8 cellular contexts compared by ENCODE assay signal in genomic region chr7:102439963-102440795, GRCh38. TPM values are rescaled to one million over a fixed set of nuclear protein-coding genes. Genes with fewer than 3 reads are reported as not detected.
A peak's percentile ranks its signal among the peaks of the same experiment; 100 is the strongest.
DNase-seq lines count a peak whose midpoint lies in the region; ATAC-seq and TF ChIP-seq lines count a peak whose summit lies in the region.
"Had no signal": no experiment of that assay in that cellular context is flagged by ENCODE, and none has a peak within 500 bp of the region (broad histone marks: within the 10 kb centered on the region; RNA-seq: fewer than 3 reads in every experiment).

No MANE protein-coding gene starts in this region.

- no peaks in the 10 kb centered on the region for H3K27me3 Mint-ChIP-seq in Calu3 (ENCODE audit: unreplicated experiment)

- BruUV-seq in Calu3 (replicated peaks; lab: Mats Ljungman, UMichigan), result no TSS peak

- ATAC-seq in left colon, result peak; percentile 12
- no peak for ATAC-seq in HG03432 (IDR thresholded peaks at IDR 0.05; ENCODE audit: unreplicated experiment)

- peak; percentile 71 for DNase-seq in Calu3
- DNase-seq in T1000 (lab: John Stamatoyannopoulos, UW), result peak; percentile 21
- DNase-seq in left colon, result no peak
- no peak for DNase-seq in activated CD8-positive, alpha-beta memory T cell treated with anti-CD3 and anti-CD28 coated beads for 24 hours
- no peak for DNase-seq in activated gamma-delta T cell treated with Interleukin-2 at 50 U/mL for 16 hours
- DNase-seq: effector memory CD4-positive, alpha-beta T cell; NCI-H2227 treated with DMSO at 0.1 percent for 48 hours had no signal

- H3K4me1 Mint-ChIP-seq in Calu3 (ENCODE audit: low read depth, unreplicated experiment), result no peaks in the 10 kb centered on the region

- no peak for TF ChIP-seq CTCF in Calu3 (IDR thresholded peaks at IDR 0.05; ENCODE audit: unreplicated experiment)

- CTCF ChIA-PET in Calu3 (lab: Charles Lee), result no interaction called here

- intact Hi-C loops in Calu3 (cut with micrococcal nuclease; ENCODE audit: unreplicated experiment), result no loop called here
- intact Hi-C loops in left colon (cut with DNase I, micrococcal nuclease), result no loop called here

- H3K36me3 Mint-ChIP-seq in Calu3 (ENCODE audit: insufficient read depth, unreplicated experiment), result peaks cover 3% of the 10 kb centered on the region

- no peaks in the 10 kb centered on the region for H3K9me3 Mint-ChIP-seq in Calu3 (ENCODE audit: low read depth, unreplicated experiment)

- H3K4me3 Mint-ChIP-seq in Calu3 (ENCODE audit: low read depth, unreplicated experiment), result no peak overlapping the region

- no peak overlapping the region for H3K27ac Mint-ChIP-seq in Calu3 (ENCODE audit: unreplicated experiment)

RNA-seq across cellular contexts. Expression of gene ORAI2, which starts 6.8 kb away (rescaled TPM):
- 11.3 and 11.4 TPM in 2 replicates for total RNA-seq in Calu3 (2022)
- total RNA-seq in left colon, result 1 to 10 TPM; 4.2 to 6.8 TPM

RNA-seq across cellular contexts. Expression of gene ALKBH4, which starts 24.5 kb away (rescaled TPM):
- 5.4 and 6.5 TPM in 2 replicates for total RNA-seq in Calu3 (2022)
- total RNA-seq in left colon, result 1 to 10 TPM; 9.5 to 9.9 TPM

RNA-seq across cellular contexts. Expression of gene LRWD1, which starts 24.6 kb away (rescaled TPM):
- total RNA-seq in Calu3 (2022), result 17.6 and 18.0 TPM in 2 replicates
- 10 to 100 TPM; 12.6 to 15.2 TPM for total RNA-seq in left colon

RNA-seq across cellular contexts. Expression of gene POLR2J, which starts 38.5 kb away (rescaled TPM):
- total RNA-seq in Calu3 (2022), result 29.4 and 30.6 TPM in 2 replicates
- 10 to 100 TPM; 49.4 to 50.9 TPM for total RNA-seq in left colon

RNA-seq across cellular contexts. Expression of gene PRKRIP1, which starts 44.0 kb away (rescaled TPM):
- 19.4 and 20.2 TPM in 2 replicates for total RNA-seq in Calu3 (2022)
- 10 to 100 TPM; 16.0 to 18.8 TPM for total RNA-seq in left colon

Comparison
In these comparisons a context has a peak if more than half of its experiments do, and no peak if none do; other contexts are left out.
1. DNase-seq: peak in Calu3 (single experiment) and T1000 (single experiment); none in left colon (0 of 2), activated CD8-positive, alpha-beta memory T cell treated with anti-CD3 and anti-CD28 coated beads for 24 hours (single experiment) and activated gamma-delta T cell treated with Interleukin-2 at 50 U/mL for 16 hours (single experiment).